Comparison of ENCODE assay signal across 8 cellular contexts in genomic region chr3:119322523-119323400, GRCh38.
DNase-seq lines count a peak whose midpoint lies in the region; ATAC-seq and TF ChIP-seq lines count a peak whose summit lies in the region.

No MANE protein-coding gene starts in this region.

- TF ChIP-seq CTCF in choroid plexus epithelial cell (conservative IDR thresholded peaks at IDR 0.05; ENCODE audit: low read depth, low read length): peak; percentile 17

- peak overlapping the region; percentile 72 for H3K4me3 ChIP-seq in choroid plexus epithelial cell (ENCODE audit: low read depth, low read length)

- ATAC-seq in GM19025 (IDR thresholded peaks at IDR 0.05; ENCODE audit: low read depth, unreplicated experiment) (peak; percentile 85), HG03196 (IDR thresholded peaks at IDR 0.05; ENCODE audit: unreplicated experiment) (peak; percentile 87)

- DNase-seq in AML-193 (lab: John Stamatoyannopoulos, UW): peak; percentile 93 to 94
- peak; percentile 59 for DNase-seq in NCI-H510A (lab: John Stamatoyannopoulos, UW)
- DNase-seq in activated CD4-positive, alpha-beta T cell treated with anti-CD3 and anti-CD28 coated beads for 24 hours (ENCODE audit: low read depth in 2 of 2): peak; percentile 88 to 91
- peak; percentile 82 for DNase-seq in choroid plexus epithelial cell (ENCODE audit: low read depth)
- peak; percentile 97 for DNase-seq in left kidney (ENCODE audit: low read depth, low spot score)
- peak; percentile 95 to 96 for DNase-seq in stimulated activated CD4-positive, alpha-beta T cell treated with anti-CD3 and anti-CD28 coated beads, Interleukin-2, amount 100 ng/mL, for 24 hours

Comparison
In these comparisons a context has a peak if more than half of its experiments do, and no peak if none do; other contexts are left out.
1. Peak in every context shown above with its lines: DNase-seq, ATAC-seq and H3K4me3 ChIP-seq.